Comparison of ENCODE assay signal across 1 cellular context in genomic region chr20:34525709-34526416, GRCh38.
TF ChIP-seq lines count a peak whose summit lies in the region.

No MANE protein-coding gene starts in this region.

TF ChIP-seq in HEK293, 187 proteins besides CTCF, POLR2A, EP300 and RAD21 (continued from another document and continues in another):
- TF ChIP-seq PRDM6 (tag by site-specific recombination; IDR thresholded peaks at IDR 0.05) (no peak), ZNF792 (tag by site-specific recombination; IDR thresholded peaks at IDR 0.05) (no peak), KLF17 (tag by site-specific recombination; IDR thresholded peaks at IDR 0.05) (peak; percentile 92), INSM2 (tag by site-specific recombination; IDR thresholded peaks at IDR 0.05) (peak; percentile 69), ZNF785 (tag by site-specific recombination; IDR thresholded peaks at IDR 0.05) (no peak), KLF10 (tag by site-specific recombination; IDR thresholded peaks at IDR 0.05) (peak; percentile 66), ZBTB11 (tag by site-specific recombination; conservative IDR thresholded peaks at IDR 0.05; ENCODE audit: low read depth) (no peak), ZSCAN4 (tag by site-specific recombination; IDR thresholded peaks at IDR 0.05) (no peak), SP3 (tag by site-specific recombination; IDR thresholded peaks at IDR 0.05) (0 out of 2 replicates have a peak, but pooled peaks have one; percentile 34), ZNF112 (tag by site-specific recombination; IDR thresholded peaks at IDR 0.05) (no peak), KLF8 (tag by site-specific recombination; IDR thresholded peaks at IDR 0.05) (0 out of 2 replicates have a peak, but pooled peaks have one; percentile 15), ZNF629 (tag by site-specific recombination; IDR thresholded peaks at IDR 0.05) (peak; percentile 78), ZSCAN23 (tag by site-specific recombination; IDR thresholded peaks at IDR 0.05) (no peak), ZNF501 (tag by site-specific recombination; IDR thresholded peaks at IDR 0.05) (no peak), ZNF202 (tag by site-specific recombination; IDR thresholded peaks at IDR 0.05; ENCODE audit: borderline replicate concordance) (no peak), WT1 (tag by site-specific recombination; IDR thresholded peaks at IDR 0.05) (peak; percentile 59; the same call in 1 of the 2 replicates), ZNF558 (tag by site-specific recombination; IDR thresholded peaks at IDR 0.05) (no peak), ZNF24 (tag by site-specific recombination; IDR thresholded peaks at IDR 0.05) (peak; percentile 83), BCL11A (tag by site-specific recombination; IDR thresholded peaks at IDR 0.05; ENCODE audit: low read depth) (peak; percentile 41; the same call in 1 of the 2 replicates), PRDM10 (tag by site-specific recombination; IDR thresholded peaks at IDR 0.05) (peak; percentile 79), ZBTB48 (tag by site-specific recombination; IDR thresholded peaks at IDR 0.05) (0 out of 2 replicates have a peak, but pooled peaks have one; percentile 46), ZNF692 (tag by site-specific recombination; IDR thresholded peaks at IDR 0.05) (peak; percentile 59; the same call in 1 of the 2 replicates), ZBTB20 (tag by site-specific recombination; IDR thresholded peaks at IDR 0.05) (peak; percentile 30; the same call in 1 of the 2 replicates), ZFP37 (tag by site-specific recombination; IDR thresholded peaks at IDR 0.05) (0 out of 2 replicates have a peak, but pooled peaks have one; percentile 43), ZNF184 (tag by site-specific recombination; IDR thresholded peaks at IDR 0.05) (0 out of 2 replicates have a peak, but pooled peaks have one; percentile 25), ZEB2 (tag by site-specific recombination; IDR thresholded peaks at IDR 0.05) (peak; percentile 71), ZNF398 (tag by site-specific recombination; IDR thresholded peaks at IDR 0.05) (peak; percentile 32; the same call in 1 of the 2 replicates), ZNF366 (tag by site-specific recombination; conservative IDR thresholded peaks at IDR 0.05) (peak; percentile 69), ZNF133 (tag by site-specific recombination; IDR thresholded peaks at IDR 0.05) (no peak), EGR2 (tag by site-specific recombination; IDR thresholded peaks at IDR 0.05; ENCODE audit: low read depth) (peak; percentile 73; the same call in 1 of the 2 replicates), ZFHX2 (tag by site-specific recombination; conservative IDR thresholded peaks at IDR 0.05) (peak; percentile 81), ZBTB17 (tag by site-specific recombination; IDR thresholded peaks at IDR 0.05) (peak; percentile 93), KLF7 (tag by site-specific recombination; IDR thresholded peaks at IDR 0.05; ENCODE audit: borderline replicate concordance) (no peak), PRDM2 (tag by site-specific recombination; IDR thresholded peaks at IDR 0.05; ENCODE audit: borderline replicate concordance) (no peak), ZNF585B (tag by site-specific recombination; IDR thresholded peaks at IDR 0.05) (no peak)
